1 cellular context compared by ENCODE assay signal in genomic region chr1:1959840-1960479, GRCh38.
TF ChIP-seq lines count a peak whose summit lies in the region.

No MANE protein-coding gene starts in this region.

TF ChIP-seq in HepG2, 621 proteins besides CTCF, POLR2A, EP300 and RAD21 (continued from another document and continues in another):
- no peak for TF ChIP-seq AFF4 (CRISPR knock-in tag; IDR thresholded peaks at IDR 0.05)
- TF ChIP-seq ONECUT2 (CRISPR knock-in tag; IDR thresholded peaks at IDR 0.05): no peak
- TF ChIP-seq GABPB1 (CRISPR knock-in tag; IDR thresholded peaks at IDR 0.05): peak; percentile 69
- TF ChIP-seq ZNF761 (CRISPR knock-in tag; conservative IDR thresholded peaks at IDR 0.05): no peak
- TF ChIP-seq ZNF713 (CRISPR knock-in tag; IDR thresholded peaks at IDR 0.05): 0 out of 2 replicates have a peak, but pooled peaks have one; percentile 85
- no peak for TF ChIP-seq E2F5 (CRISPR knock-in tag; conservative IDR thresholded peaks at IDR 0.05)
- TF ChIP-seq JDP2 (CRISPR knock-in tag; IDR thresholded peaks at IDR 0.05; ENCODE audit: borderline replicate concordance): no peak
- no peak for TF ChIP-seq STAT6 (CRISPR knock-in tag; IDR thresholded peaks at IDR 0.05; ENCODE audit: borderline replicate concordance)
- peak; percentile 94 for TF ChIP-seq ZNF687 (CRISPR knock-in tag; IDR thresholded peaks at IDR 0.05)
- no peak for TF ChIP-seq ATAD3A (CRISPR knock-in tag; IDR thresholded peaks at IDR 0.05)
- 0 out of 2 replicates have a peak, but pooled peaks have one; percentile 5 for TF ChIP-seq SUZ12 (IDR thresholded peaks at IDR 0.05; ENCODE audit: low read depth, low read length)
- TF ChIP-seq ZNF569 (CRISPR knock-in tag; IDR thresholded peaks at IDR 0.05; ENCODE audit: borderline replicate concordance): no peak
- TF ChIP-seq KLF9 (CRISPR knock-in tag; IDR thresholded peaks at IDR 0.05; ENCODE audit: low read depth): no peak
- 0 out of 2 replicates have a peak, but pooled peaks have one; percentile 34 for TF ChIP-seq ZNF142 (CRISPR knock-in tag; IDR thresholded peaks at IDR 0.05)
- no peak for TF ChIP-seq PREB (CRISPR knock-in tag; IDR thresholded peaks at IDR 0.05)
- peak; percentile 74; the same call in 1 of the 2 replicates for TF ChIP-seq ZSCAN29 (CRISPR knock-in tag; conservative IDR thresholded peaks at IDR 0.05)
- TF ChIP-seq GATAD1 (CRISPR knock-in tag; IDR thresholded peaks at IDR 0.05): peak; percentile 44; the same call in 1 of the 2 replicates
- TF ChIP-seq PRPF4 (IDR thresholded peaks at IDR 0.05; ENCODE audit: low read depth, low read length, poor library complexity, severe bottlenecking): no peak
- peak; percentile 78; the same call in 1 of the 2 replicates for TF ChIP-seq ZFP91 (CRISPR knock-in tag; IDR thresholded peaks at IDR 0.05; ENCODE audit: borderline replicate concordance)
- TF ChIP-seq ZNF354B (CRISPR knock-in tag; IDR thresholded peaks at IDR 0.05): no peak
- no peak for TF ChIP-seq FOXO4 (CRISPR knock-in tag; conservative IDR thresholded peaks at IDR 0.05)
- TF ChIP-seq NR2F2 (IDR thresholded peaks at IDR 0.05; ENCODE audit: borderline replicate concordance, low read depth): peak; percentile 49; the same call in 1 of the 2 replicates
- TF ChIP-seq ZNF776 (CRISPR knock-in tag; IDR thresholded peaks at IDR 0.05): no peak
- peak; percentile 89 for TF ChIP-seq AGO1 (IDR thresholded peaks at IDR 0.05; ENCODE audit: low read depth, low read length, poor library complexity, severe bottlenecking)
- no peak for TF ChIP-seq MATR3 (CRISPR knock-in tag; IDR thresholded peaks at IDR 0.05)
- TF ChIP-seq TRIM24 (CRISPR knock-in tag; IDR thresholded peaks at IDR 0.05): no peak
- no peak for TF ChIP-seq MBD4 (IDR thresholded peaks at IDR 0.05; ENCODE audit: borderline replicate concordance, low read length)
- TF ChIP-seq ZNF792 (CRISPR knock-in tag; IDR thresholded peaks at IDR 0.05): peak; percentile 69; the same call in 1 of the 2 replicates
- no peak for TF ChIP-seq CREM (IDR thresholded peaks at IDR 0.05)
- TF ChIP-seq CREM (CRISPR knock-in tag; IDR thresholded peaks at IDR 0.05): no peak
- TF ChIP-seq ZNF557 (CRISPR knock-in tag; IDR thresholded peaks at IDR 0.05): no peak
- TF ChIP-seq MZF1 (CRISPR knock-in tag; IDR thresholded peaks at IDR 0.05; ENCODE audit: borderline replicate concordance): no peak
- peak; percentile 95; the same call in 1 of the 2 replicates for TF ChIP-seq ZNF816 (CRISPR knock-in tag; IDR thresholded peaks at IDR 0.05; ENCODE audit: borderline replicate concordance)
- no peak for TF ChIP-seq ZSCAN5A (CRISPR knock-in tag; IDR thresholded peaks at IDR 0.05; ENCODE audit: borderline replicate concordance)
